15 cellular contexts compared by ENCODE assay signal in genomic region chr12:124318336-124319020, GRCh38. TPM values are rescaled to one million over a fixed set of nuclear protein-coding genes. Genes with fewer than 3 reads are reported as not detected.
"Had no signal": no experiment of that assay in that cellular context is flagged by ENCODE, and none has a peak within 500 bp of the region (broad histone marks: within the 10 kb centered on the region; RNA-seq: fewer than 3 reads in every experiment).

No MANE protein-coding gene starts in this region.

- H3K4me1 ChIP-seq: breast epithelium had no signal

- H3K27me3 ChIP-seq: breast epithelium had no signal

- DNase-seq: activated CD4-positive, alpha-beta T cell treated with anti-CD3 and anti-CD28 coated beads, Interleukin-2, amount 50 U/mL, for 48 hours; activated effector memory CD4-positive, alpha-beta T cell treated with anti-CD3 and anti-CD28 coated beads, Interleukin-2, amount 50 U/mL, for 16 hours; activated naive CD8-positive, alpha-beta T cell treated with anti-CD3 and anti-CD28 coated beads for 36 hours; activated T-cell treated with anti-CD3 and anti-CD28 coated beads, Interleukin-2, amount 50 U/mL, for 4 hours; left colon; naive thymus-derived CD4-positive, alpha-beta T cell; nucleus accumbens; stimulated activated CD4-positive, alpha-beta T cell treated with anti-CD3 and anti-CD28 coated beads, Interleukin-1b, Interleukin-23, amount 100 ng/mL, for 48 hours; stimulated activated naive CD4-positive, alpha-beta T cell treated with Interleukin-2 at 50 U/mL for 16 hours; trophoblast cell had no signal

- H3K27ac Mint-ChIP-seq: activated naive CD8-positive, alpha-beta T cell treated with anti-CD3 and anti-CD28 coated beads for 36 hours; T-helper 2 cell treated with Interferon-gamma antibody and Interleukin-4, amounts not matched to agents 5 μg/mL and 100 μg/mL, for 36 hours had no signal

- ATAC-seq: activated CD4-positive, CD25-positive, alpha-beta regulatory T cell treated with anti-CD3 and anti-CD28 coated beads, Interleukin-2, amount 50 U/mL, for 24 hours; activated T-cell treated with anti-CD3 and anti-CD28 coated beads, Interleukin-2, amount 50 U/mL, for 4 hours; left colon; naive thymus-derived CD4-positive, alpha-beta T cell; right cardiac atrium had no signal

- H3K4me3 Mint-ChIP-seq: activated naive CD8-positive, alpha-beta T cell treated with anti-CD3 and anti-CD28 coated beads for 36 hours; activated T-cell treated with anti-CD3 and anti-CD28 coated beads, Interleukin-2, amount 50 U/mL, for 4 hours; naive thymus-derived CD4-positive, alpha-beta T cell; T-helper 2 cell treated with Interferon-gamma antibody and Interleukin-4, amounts not matched to agents 5 μg/mL and 100 μg/mL, for 36 hours had no signal

- H3K27ac ChIP-seq: breast epithelium had no signal

- H3K4me1 Mint-ChIP-seq: activated naive CD8-positive, alpha-beta T cell treated with anti-CD3 and anti-CD28 coated beads for 36 hours; naive thymus-derived CD4-positive, alpha-beta T cell had no signal

- H3K4me3 ChIP-seq: breast epithelium, lung had no signal

- H3K27me3 Mint-ChIP-seq: activated naive CD8-positive, alpha-beta T cell treated with anti-CD3 and anti-CD28 coated beads for 36 hours; naive thymus-derived CD4-positive, alpha-beta T cell had no signal

RNA-seq across cellular contexts. Expression of gene RFLNA, which starts 23.6 kb away (rescaled TPM):
- total RNA-seq: activated naive CD8-positive, alpha-beta T cell treated with anti-CD3 and anti-CD28 coated beads for 36 hours; activated T-cell treated with anti-CD3 and anti-CD28 coated beads, Interleukin-2, amount 50 U/mL, for 4 hours; naive thymus-derived CD4-positive, alpha-beta T cell had no signal
